31 cellular contexts compared by ENCODE assay signal in the genomic region with DNA sequence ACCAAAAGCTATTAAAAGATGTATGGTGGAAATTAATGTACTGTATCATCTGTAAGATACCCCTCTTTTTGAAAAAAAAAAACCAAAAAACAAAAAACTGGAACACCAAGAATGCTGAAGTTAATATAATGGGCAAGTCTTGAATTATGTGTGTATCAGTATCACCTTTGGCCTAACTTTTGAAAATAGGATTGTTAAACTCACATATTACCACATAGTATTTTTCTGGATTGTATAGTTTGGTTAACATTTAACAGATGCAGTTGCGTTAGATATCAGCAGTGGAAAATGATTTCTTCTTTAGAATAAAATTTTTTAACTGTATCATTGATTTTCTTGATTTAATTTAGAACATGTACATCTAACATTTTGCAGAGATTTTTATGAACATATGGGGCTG.
"Had no signal": no experiment of that assay in that cellular context is flagged by ENCODE, and none has a peak within 500 bp of the region (broad histone marks: within the 10 kb centered on the region; RNA-seq: fewer than 3 reads in every experiment).

No MANE protein-coding gene starts in this region.

- DNase-seq: activated CD4-positive, alpha-beta memory T cell treated with anti-CD3 and anti-CD28 coated beads, Interleukin-2, amount 10 ng/mL, durations not matched to agents 7 days and 5 days; activated CD4-positive, alpha-beta T cell treated with anti-CD3 and anti-CD28 coated beads for 1 hour; activated CD4-positive, alpha-beta T cell treated with anti-CD3 and anti-CD28 coated beads for 36 hours; activated CD4-positive, alpha-beta T cell treated with anti-CD3 and anti-CD28 coated beads for 48 hours; activated CD4-positive, alpha-beta T cell treated with anti-CD3 and anti-CD28 coated beads, Interleukin-2, amount 10 ng/mL, durations not matched to agents 7 days and 5 days; activated CD4-positive, alpha-beta T cell treated with anti-CD3 and anti-CD28 coated beads, Interleukin-2, amount 50 U/mL, for 48 hours; activated CD4-positive, CD25-positive, alpha-beta regulatory T cell; activated CD8-positive, alpha-beta memory T cell treated with anti-CD3 and anti-CD28 coated beads for 24 hours; activated CD8-positive, alpha-beta memory T cell treated with anti-CD3 and anti-CD28 coated beads, Interleukin-2, amount 10 ng/mL, durations not matched to agents 7 days and 5 days; activated CD8-positive, alpha-beta memory T cell treated with anti-CD3 and anti-CD28 coated beads, Interleukin-2, amount 50 U/mL, for 48 hours; activated CD8-positive, alpha-beta T cell treated with anti-CD3 and anti-CD28 coated beads, Interleukin-2, amount 10 ng/mL, durations not matched to agents 7 days and 5 days; activated effector memory CD4-positive, alpha-beta T cell treated with Interleukin-2 at 50 U/mL for 16 hours; activated gamma-delta T cell; activated naive CD4-positive, alpha-beta T cell treated with anti-CD3 and anti-CD28 coated beads, Interleukin-2, amount 10 ng/mL, durations not matched to agents 7 days and 5 days; activated naive CD4-positive, alpha-beta T cell treated with Interleukin-2 at 50 U/mL for 16 hours; activated naive CD8-positive, alpha-beta T cell treated with anti-CD3 and anti-CD28 coated beads, Interleukin-2, amount 10 ng/mL, durations not matched to agents 7 days and 5 days; activated naive CD8-positive, alpha-beta T cell treated with anti-CD3 and anti-CD28 coated beads, Interleukin-2, amount 50 U/mL, for 24 hours; activated T-cell treated with anti-CD3 and anti-CD28 coated beads, Interleukin-2, amount 50 U/mL, for 24 hours; activated T-cell treated with anti-CD3 and anti-CD28 coated beads, Interleukin-2, amount 50 U/mL, for 48 hours; aorta; body of pancreas; brain microvascular endothelial cell; central memory CD4-positive, alpha-beta T cell; SW 1271; T-helper 1 cell; T-helper 2 cell; T-helper 9 cell had no signal

- ATAC-seq: activated CD4-positive, alpha-beta T cell treated with anti-CD3 and anti-CD28 coated beads for 36 hours; activated CD4-positive, CD25-positive, alpha-beta regulatory T cell treated with anti-CD3 and anti-CD28 coated beads, Interleukin-2, amount 50 U/mL, for 24 hours; activated CD8-positive, alpha-beta memory T cell treated with anti-CD3 and anti-CD28 coated beads, Interleukin-2, amount 10 ng/mL, durations not matched to agents 7 days and 5 days; activated CD8-positive, alpha-beta T cell treated with anti-CD3 and anti-CD28 coated beads, Interleukin-2, amount 10 ng/mL, durations not matched to agents 7 days and 5 days; activated naive CD8-positive, alpha-beta T cell treated with anti-CD3 and anti-CD28 coated beads, Interleukin-2, amount 50 U/mL, for 24 hours; body of pancreas had no signal

- H3K27me3 ChIP-seq: body of pancreas, brain microvascular endothelial cell, breast epithelium had no signal

- FAIRE-seq: TTC549 had no signal

- H3K27ac ChIP-seq: body of pancreas, brain microvascular endothelial cell, breast epithelium, VCaP had no signal

- H3K4me3 ChIP-seq: body of pancreas, breast epithelium had no signal

- H3K36me3 ChIP-seq: brain microvascular endothelial cell, breast epithelium had no signal

- H3K4me1 ChIP-seq: body of pancreas, breast epithelium had no signal

- H3K9me3 ChIP-seq: body of pancreas, breast epithelium had no signal
